Comparison of ENCODE assay signal across 9 cellular contexts in the genomic region with DNA sequence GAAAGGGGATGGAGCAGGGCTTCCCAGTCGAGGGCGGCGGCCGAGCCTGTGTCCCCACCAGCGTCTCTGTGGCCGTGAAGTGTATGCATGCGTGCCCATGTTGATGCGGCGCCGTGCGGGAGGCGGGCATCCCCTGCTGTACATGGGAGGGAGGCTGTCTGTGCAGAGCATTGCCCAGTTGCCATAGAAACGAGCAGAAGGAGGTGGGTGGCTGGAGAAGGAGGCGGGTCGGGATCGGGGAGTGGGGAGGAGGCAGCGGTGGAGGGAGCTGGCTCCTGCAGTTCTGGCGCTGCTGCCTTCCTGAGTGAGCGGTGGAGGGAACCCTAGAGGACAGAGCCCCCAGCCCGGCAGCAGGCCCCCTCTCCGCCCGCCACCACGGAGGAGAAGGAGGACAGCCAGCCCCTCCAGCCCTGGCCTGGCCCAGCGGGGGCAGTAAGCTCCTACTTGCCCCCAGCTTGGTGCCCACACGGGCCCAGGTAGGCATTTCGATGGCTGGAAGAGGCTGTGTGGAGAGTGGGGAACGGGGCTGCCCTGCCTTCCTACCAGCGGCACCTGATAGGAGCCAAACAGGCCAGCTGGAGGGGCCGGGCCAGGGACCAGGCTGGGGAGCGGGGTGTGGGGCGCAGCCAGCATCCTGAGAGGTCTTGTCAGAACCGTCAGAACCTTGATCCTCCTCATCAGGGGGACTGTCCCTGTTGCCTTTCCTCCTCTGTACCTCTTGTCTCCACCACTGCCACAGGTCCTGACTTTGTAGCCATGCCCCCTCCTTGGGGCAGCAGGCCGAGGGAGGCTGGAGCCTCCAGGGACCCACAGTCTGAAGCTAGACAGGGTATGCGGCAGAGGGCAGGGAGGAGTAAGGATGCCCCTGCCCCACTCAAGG.
DNase-seq lines count a peak whose midpoint lies in the region; ATAC-seq and TF ChIP-seq lines count a peak whose summit lies in the region.
"Had no signal": no experiment of that assay in that cellular context is flagged by ENCODE, and none has a peak within 500 bp of the region (broad histone marks: within the 10 kb centered on the region; RNA-seq: fewer than 3 reads in every experiment).

No MANE protein-coding gene starts in this region.

- H3K4me2 ChIP-seq in OCI-LY3 (ENCODE audit: low read length): peak overlapping the region; percentile 49

- peak; percentile 80 for DNase-seq in ELF-1 (ENCODE audit: low read depth, low spot score)
- peak; percentile 88 for DNase-seq in fibroblast of pulmonary artery (ENCODE audit: low read depth)
- DNase-seq in HUDEP-2 (lab: John Stamatoyannopoulos, UW; ENCODE audit: unreplicated experiment in 76 of 76): no peak
- DNase-seq: colonic mucosa had no signal

- H3K4me1 ChIP-seq in OCI-LY3 (ENCODE audit: low read length) (no peaks in the 10 kb centered on the region), neuron (ENCODE audit: insufficient read depth, low read length) (peaks cover 9% of the 10 kb centered on the region)
- H3K4me1 ChIP-seq: colonic mucosa had no signal

- no peak overlapping the region for H3K27ac ChIP-seq in OCI-LY3 (ENCODE audit: low read length)
- H3K27ac ChIP-seq: colonic mucosa had no signal

- no peaks in the 10 kb centered on the region for H3K79me2 ChIP-seq in OCI-LY3 (ENCODE audit: low read length)

- H3K9me3 ChIP-seq in OCI-LY3 (ENCODE audit: insufficient read depth, low read length) (no peaks in the 10 kb centered on the region), neuron (ENCODE audit: low read length) (no peaks in the 10 kb centered on the region)
- H3K9me3 ChIP-seq: colonic mucosa had no signal

- no peak overlapping the region for H3K9ac ChIP-seq in OCI-LY3 (ENCODE audit: low read length)

- H3K4me3 ChIP-seq in OCI-LY3 (ENCODE audit: low read length) (peak overlapping the region; percentile 31), fibroblast of pulmonary artery (replicated peaks; ENCODE audit: low read depth, low read length) (peak overlapping the region; percentile 10), neuron (ENCODE audit: low read length) (no peak overlapping the region)
- H3K4me3 ChIP-seq: colonic mucosa had no signal

- ATAC-seq in GM19463 (IDR thresholded peaks at IDR 0.05; ENCODE audit: unreplicated experiment) (no peak), GM19328 (IDR thresholded peaks at IDR 0.05; ENCODE audit: unreplicated experiment) (no peak), HG03469 (IDR thresholded peaks at IDR 0.05; ENCODE audit: unreplicated experiment) (no peak)

- H3K36me3 ChIP-seq in OCI-LY3 (replicated peaks; ENCODE audit: low read depth, low read length): no peaks in the 10 kb centered on the region
- H3K36me3 ChIP-seq in neuron (ENCODE audit: insufficient read depth, low read length): no peaks in the 10 kb centered on the region
- H3K36me3 ChIP-seq: colonic mucosa had no signal

- TF ChIP-seq CTCF in OCI-LY3 (IDR thresholded peaks at IDR 0.05; ENCODE audit: low read depth, low read length) (peak; percentile 41), fibroblast of pulmonary artery (IDR thresholded peaks at IDR 0.05; ENCODE audit: low read length, missing control alignments) (peak; percentile 56)

- H2AFZ ChIP-seq in OCI-LY3 (ENCODE audit: low read depth, low read length) (no peak overlapping the region), neuron (ENCODE audit: low read depth, low read length) (peak overlapping the region; percentile 20)

- H3K27me3 ChIP-seq in OCI-LY3 (ENCODE audit: low read depth, low read length): no peaks in the 10 kb centered on the region
- peaks cover 40% of the 10 kb centered on the region for H3K27me3 ChIP-seq in neuron (ENCODE audit: insufficient read depth, low read length)
- H3K27me3 ChIP-seq: colonic mucosa had no signal

- no peaks in the 10 kb centered on the region for H4K20me1 ChIP-seq in OCI-LY3 (ENCODE audit: insufficient read depth, low read length)

Comparison
In these comparisons a context has a peak if more than half of its experiments do, and no peak if none do; other contexts are left out.
1. DNase-seq: peak in ELF-1 (single experiment) and fibroblast of pulmonary artery (single experiment); none in HUDEP-2 (0 of 76).